Comparison of ENCODE assay signal across 13 cellular contexts in genomic region chr3:4067893-4068292, GRCh38.
"Had no signal": no experiment of that assay in that cellular context is flagged by ENCODE, and none has a peak within 500 bp of the region (broad histone marks: within the 10 kb centered on the region; RNA-seq: fewer than 3 reads in every experiment).

No MANE protein-coding gene starts in this region.

- H3K4me1 ChIP-seq: tibial nerve had no signal

- H3K27ac ChIP-seq: coronary artery, tibial nerve had no signal

- H3K4me3 Mint-ChIP-seq: activated naive CD4-positive, alpha-beta T cell treated with anti-CD3 and anti-CD28 coated beads, Interleukin-2, amount 10 ng/mL, durations not matched to agents 7 days and 5 days; natural killer cell; stimulated activated effector memory CD8-positive, alpha-beta T cell treated with anti-CD3 and anti-CD28 coated beads, Interleukin-12 subunit alpha, Interleukin-12 subunit beta, amount 100 ng/mL, for 72 hours had no signal

- H3K27ac Mint-ChIP-seq: activated naive CD4-positive, alpha-beta T cell treated with anti-CD3 and anti-CD28 coated beads, Interleukin-2, amount 10 ng/mL, durations not matched to agents 7 days and 5 days; activated T-helper 2 cell treated with anti-CD3 and anti-CD28 coated beads, Interferon-gamma antibody, Interleukin-2, Interleukin-4, amounts not matched to agents 10 μg/mL and 5 μg/mL and 100 μg/mL, durations not matched to agents 14 hours and 24 hours and 36 hours; natural killer cell; stimulated activated effector memory CD8-positive, alpha-beta T cell treated with anti-CD3 and anti-CD28 coated beads, Interleukin-12 subunit alpha, Interleukin-12 subunit beta, amount 100 ng/mL, for 72 hours had no signal

- H3K4me2 ChIP-seq: smooth muscle cell had no signal

- ATAC-seq: left colon; mucosa of descending colon; natural killer cell; right cardiac atrium; stimulated activated effector memory CD8-positive, alpha-beta T cell treated with anti-CD3 and anti-CD28 coated beads, Interleukin-12 subunit alpha, Interleukin-12 subunit beta, amount 100 ng/mL, for 72 hours had no signal

- H3K4me1 Mint-ChIP-seq: natural killer cell; stimulated activated effector memory CD8-positive, alpha-beta T cell treated with anti-CD3 and anti-CD28 coated beads, Interleukin-12 subunit alpha, Interleukin-12 subunit beta, amount 100 ng/mL, for 72 hours had no signal

- H3K36me3 Mint-ChIP-seq: activated naive CD4-positive, alpha-beta T cell treated with anti-CD3 and anti-CD28 coated beads, Interleukin-2, amount 10 ng/mL, durations not matched to agents 7 days and 5 days; stimulated activated effector memory CD8-positive, alpha-beta T cell treated with anti-CD3 and anti-CD28 coated beads, Interleukin-12 subunit alpha, Interleukin-12 subunit beta, amount 100 ng/mL, for 72 hours had no signal

- DNase-seq: activated naive CD4-positive, alpha-beta T cell treated with anti-CD3 and anti-CD28 coated beads, Interleukin-2, amount 10 ng/mL, durations not matched to agents 7 days and 5 days; effector CD8-positive, alpha-beta T cell; foreskin melanocyte; natural killer cell; posterior cingulate gyrus; right cardiac atrium had no signal

- H3K27me3 ChIP-seq: tibial nerve had no signal

- H3K4me3 ChIP-seq: coronary artery, mucosa of descending colon, smooth muscle cell, tibial nerve had no signal

- H3K27me3 Mint-ChIP-seq: activated naive CD4-positive, alpha-beta T cell treated with anti-CD3 and anti-CD28 coated beads, Interleukin-2, amount 10 ng/mL, durations not matched to agents 7 days and 5 days had no signal
